In genomic region chr11:118625976-118626375, GRCh38 we compare ENCODE assay signal across 17 cellular contexts. TPM values are rescaled to one million over a fixed set of nuclear protein-coding genes. Genes with fewer than 3 reads are reported as not detected.
A peak's percentile ranks its signal among the peaks of the same experiment; 100 is the strongest.
DNase-seq lines count a peak whose midpoint lies in the region; ATAC-seq and TF ChIP-seq lines count a peak whose summit lies in the region.
"Had no signal": no experiment of that assay in that cellular context is flagged by ENCODE, and none has a peak within 500 bp of the region (broad histone marks: within the 10 kb centered on the region; RNA-seq: fewer than 3 reads in every experiment).

No MANE protein-coding gene starts in this region.

- no peak for TF ChIP-seq CTCF in right atrium auricular region (IDR thresholded peaks at IDR 0.05)

- intact Hi-C loops in left ventricle myocardium superior (cut with micrococcal nuclease): no loop called here

- peak; percentile 28 for DNase-seq in left ventricle myocardium superior
- no peak for DNase-seq in right atrium auricular region (ENCODE audit: low spot score)
- DNase-seq in NCI-H2227 (lab: John Stamatoyannopoulos, UW; ENCODE audit: unreplicated experiment): peak; percentile 70
- DNase-seq in GF-D8 (lab: John Stamatoyannopoulos, UW): no peak
- no peak for DNase-seq in DMS153 treated with DMSO at 0.1 percent for 48 hours (lab: John Stamatoyannopoulos, UW; ENCODE audit: unreplicated experiment)
- DNase-seq: activated CD4-positive, alpha-beta T cell treated with anti-CD3 and anti-CD28 coated beads, Interleukin-2, amount 10 ng/mL, durations not matched to agents 24 days and 14 days; activated T-cell treated with anti-CD3 and anti-CD28 coated beads, Interleukin-2, amount 50 U/mL, for 24 hours; adrenal gland; GDM1; NCI-H1694 had no signal

- H3K4me1 ChIP-seq in right atrium auricular region: peaks cover 0 to 76% of the 10 kb centered on the region in 2 donors

- H3K27ac ChIP-seq in right atrium auricular region (no peak overlapping the region), cingulate gyrus (ENCODE audit: low read depth, low read length) (peak overlapping the region; percentile 79), temporal lobe (ENCODE audit: low read depth, low read length) (peak overlapping the region; percentile 85)
- H3K27ac ChIP-seq: adrenal gland, neutrophil had no signal

- H3K9me3 ChIP-seq in right atrium auricular region: no peaks in the 10 kb centered on the region
- H3K9me3 ChIP-seq: adrenal gland, neutrophil had no signal

- no peaks in the 10 kb centered on the region for H3K27me3 ChIP-seq in right atrium auricular region
- H3K27me3 ChIP-seq: adrenal gland had no signal

- ATAC-seq in left ventricle myocardium superior: no peak
- no peak for ATAC-seq in HG02884 (IDR thresholded peaks at IDR 0.05; ENCODE audit: unreplicated experiment)
- ATAC-seq: HepG2 had no signal

- peaks cover 59% of the 10 kb centered on the region for H3K36me3 ChIP-seq in right atrium auricular region
- H3K36me3 ChIP-seq: neutrophil had no signal

- H3K4me3 ChIP-seq in right atrium auricular region: no peak overlapping the region
- H3K4me3 ChIP-seq: adrenal gland, skin epidermis had no signal

RNA-seq across cellular contexts. Expression of gene PHLDB1, which starts 18.6 kb away (rescaled TPM):
- total RNA-seq in left ventricle myocardium superior (97.7 TPM), right atrium auricular region (100 to 1,000 TPM; 102 to 105 TPM), temporal lobe (57.0 TPM)

RNA-seq across cellular contexts. Expression of gene TREH, which starts 53.5 kb away (rescaled TPM):
- total RNA-seq in left ventricle myocardium superior (not detected), right atrium auricular region (not detected), temporal lobe (not detected)
- total RNA-seq: activated CD4-positive, alpha-beta T cell treated with anti-CD3 and anti-CD28 coated beads, Interleukin-2, amount 10 ng/mL, durations not matched to agents 24 days and 14 days; adrenal gland; lung microvascular endothelial cell had no signal

RNA-seq across cellular contexts. Expression of gene ARCN1, which starts 53.8 kb away (rescaled TPM):
- total RNA-seq in left ventricle myocardium superior: 97.1 TPM
- total RNA-seq in right atrium auricular region: 100 to 1,000 TPM; 103 to 111 TPM
- 67.9 TPM for total RNA-seq in temporal lobe

Comparison
In these comparisons a context has a peak if more than half of its experiments do, and no peak if none do; other contexts are left out.
1. DNase-seq: peak in left ventricle myocardium superior (single experiment) and NCI-H2227 (single experiment); none in right atrium auricular region (single experiment), GF-D8 (single experiment) and DMS153 treated with DMSO at 0.1 percent for 48 hours (single experiment).
2. H3K27ac ChIP-seq: peak in cingulate gyrus (single experiment) and temporal lobe (single experiment); none in right atrium auricular region (0 of 2).